ENCODE assay signal across 8 cellular contexts in the genomic region with DNA sequence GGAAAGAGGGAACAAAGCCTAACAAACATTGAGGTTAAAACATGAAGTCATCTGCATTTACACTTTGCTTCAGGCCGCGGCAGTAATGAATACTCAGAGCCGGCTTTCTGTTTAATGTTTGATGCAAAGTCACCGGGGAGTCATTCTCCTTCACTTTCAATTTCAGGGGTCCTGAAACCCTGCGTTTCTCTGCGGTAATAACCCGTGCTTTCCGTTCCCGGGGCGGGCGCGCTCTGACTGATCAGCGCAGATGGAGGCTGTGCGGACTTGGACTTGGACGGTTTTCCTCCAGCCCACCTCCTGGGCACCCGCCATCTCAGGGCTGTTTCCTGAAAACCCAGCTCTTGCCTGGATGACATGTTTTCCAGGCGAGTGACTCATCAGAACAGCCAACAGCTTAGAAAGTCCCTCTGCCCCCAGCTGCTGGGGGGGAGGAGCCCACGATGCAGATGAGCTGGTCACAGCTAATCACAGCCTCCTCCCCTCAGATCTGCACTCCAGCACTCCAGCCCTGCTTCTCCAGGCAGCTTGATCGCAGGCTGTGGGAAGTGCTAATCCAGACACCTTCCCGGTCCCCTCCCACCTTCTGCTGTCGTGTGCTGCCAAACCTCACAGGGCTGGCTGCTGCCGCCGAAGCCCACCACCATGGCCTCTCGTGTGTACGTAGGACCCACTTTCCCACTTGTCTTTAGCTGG.
DNase-seq lines count a peak whose midpoint lies in the region; ATAC-seq and TF ChIP-seq lines count a peak whose summit lies in the region.

No MANE protein-coding gene starts in this region.

- intact Hi-C loops in uterus (cut with DNase I; ENCODE audit: low total_unique reads) = no loop called here

- H3K36me3 ChIP-seq in rectal smooth muscle tissue (ENCODE audit: control insufficient read depth, insufficient read depth, low read length) (peaks cover 3% of the 10 kb centered on the region), uterus (no peaks in the 10 kb centered on the region)

- TF ChIP-seq CTCF in GM13976 (IDR thresholded peaks at IDR 0.05; ENCODE audit: borderline replicate concordance, control extremely low read depth, extremely low read depth, insufficient read depth, missing control alignments) (no peak), astrocyte of the cerebellum (IDR thresholded peaks at IDR 0.05; ENCODE audit: low read depth, low read length, missing control alignments) (no peak), uterus (IDR thresholded peaks at IDR 0.05) (no peak)

- H3K9ac ChIP-seq in rectal smooth muscle tissue (ENCODE audit: low read length) = peak overlapping the region; percentile 46

- H3K27me3 ChIP-seq in rectal smooth muscle tissue (ENCODE audit: control insufficient read depth, insufficient read depth, low read length) = no peaks in the 10 kb centered on the region
- no peaks in the 10 kb centered on the region for H3K27me3 ChIP-seq in uterus

- DNase-seq in GM13976 (ENCODE audit: low spot score) = peak; percentile 94
- DNase-seq in NCI-H146 (lab: John Stamatoyannopoulos, UW) = peak; percentile 97
- DNase-seq in T-helper 9 cell = peak; percentile 37
- peak; percentile 97 for DNase-seq in astrocyte of the cerebellum (ENCODE audit: low read depth)
- peak; percentile 75 to 90 for DNase-seq in hippocampal formation (lab: John Stamatoyannopoulos, UW)
- DNase-seq in uterus = peak; percentile 89 to 94

- ATAC-seq in HG02840 (IDR thresholded peaks at IDR 0.05; ENCODE audit: low FRiP score, unreplicated experiment) = peak; percentile 64

- no peaks in the 10 kb centered on the region for H3K9me3 ChIP-seq in uterus

- peak overlapping the region; percentile 95 for H3K27ac ChIP-seq in rectal smooth muscle tissue (ENCODE audit: low read depth, low read length)
- H3K27ac ChIP-seq in uterus = peak overlapping the region; percentile 91 to 93

- H3K4me1 ChIP-seq in rectal smooth muscle tissue (ENCODE audit: control insufficient read depth, insufficient read depth, low read length) (peaks cover 9% of the 10 kb centered on the region), uterus (peaks cover 0 to 4% of the 10 kb centered on the region in 2 donors)

- peak overlapping the region; percentile 38 for H3K4me3 ChIP-seq in astrocyte of the cerebellum (ENCODE audit: low read depth, low read length)
- peak overlapping the region; percentile 57 for H3K4me3 ChIP-seq in rectal smooth muscle tissue (ENCODE audit: low read length)
- H3K4me3 ChIP-seq in uterus = peak overlapping the region; percentile 35 to 44

- in situ Hi-C loops in GM13976 (cut with MboI; ENCODE audit: low sequenced_read_pairs, unreplicated experiment) = no loop called here
- in situ Hi-C loops in astrocyte of the cerebellum (cut with HindIII; ENCODE audit: low sequenced_read_pairs) = no loop called here

- TF ChIP-seq POLR2A in uterus (IDR thresholded peaks at IDR 0.05) = peak; percentile 56 to 77

Comparison
In these comparisons a context has a peak if more than half of its experiments do, and no peak if none do; other contexts are left out.
1. Peak in every context shown above with its lines: DNase-seq, ATAC-seq, H3K4me3 ChIP-seq and H3K27ac ChIP-seq.
2. DNase-seq: peak in every context shown above with its lines; median percentile 97 in NCI-H146; 97 in astrocyte of the cerebellum; 94 in GM13976; 92 in uterus; 82 in hippocampal formation; 37 in T-helper 9 cell.